1 cellular context compared by ENCODE assay signal in the genomic region with DNA sequence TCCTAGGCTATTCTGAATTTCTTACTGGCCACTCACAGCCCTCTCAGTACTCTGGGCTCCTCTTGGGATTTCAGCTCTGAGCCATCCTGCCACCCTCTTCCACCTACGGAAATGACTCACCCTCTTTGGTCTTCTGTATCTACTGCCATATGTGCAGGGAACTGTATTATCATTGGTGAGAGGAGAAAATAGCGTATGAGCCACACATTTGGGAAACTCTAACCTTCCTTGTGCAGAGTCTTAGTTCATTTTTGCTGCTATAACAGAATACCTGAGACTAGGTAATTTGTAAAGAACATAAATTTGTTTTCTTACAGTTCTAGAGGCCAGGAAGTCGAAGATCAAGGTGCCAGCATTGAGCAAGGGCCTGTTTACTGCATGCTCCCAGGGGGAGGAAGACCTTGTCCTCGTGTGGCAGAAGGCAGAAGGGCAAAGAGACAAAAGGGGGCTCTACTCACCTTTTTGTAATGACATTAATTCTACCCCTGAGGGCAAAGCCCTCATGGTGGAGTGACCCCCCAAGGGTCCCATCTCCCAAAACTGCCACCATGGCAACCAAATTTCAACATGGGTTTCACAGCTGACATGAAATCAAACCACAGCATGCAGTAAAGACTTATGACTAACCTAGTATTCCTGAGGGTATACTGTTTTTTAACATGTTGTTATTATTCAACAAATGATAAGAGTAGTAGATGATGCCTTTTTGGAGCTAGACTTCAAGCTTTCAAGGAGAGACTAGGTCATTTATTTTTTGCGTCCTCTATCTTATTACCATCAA.
TF ChIP-seq lines count a peak whose summit lies in the region.

No MANE protein-coding gene starts in this region.

TF ChIP-seq in K562, 482 proteins besides CTCF, POLR2A, EP300 and RAD21 (continued from another document and continues in another):
- TF ChIP-seq, protein P1, sequence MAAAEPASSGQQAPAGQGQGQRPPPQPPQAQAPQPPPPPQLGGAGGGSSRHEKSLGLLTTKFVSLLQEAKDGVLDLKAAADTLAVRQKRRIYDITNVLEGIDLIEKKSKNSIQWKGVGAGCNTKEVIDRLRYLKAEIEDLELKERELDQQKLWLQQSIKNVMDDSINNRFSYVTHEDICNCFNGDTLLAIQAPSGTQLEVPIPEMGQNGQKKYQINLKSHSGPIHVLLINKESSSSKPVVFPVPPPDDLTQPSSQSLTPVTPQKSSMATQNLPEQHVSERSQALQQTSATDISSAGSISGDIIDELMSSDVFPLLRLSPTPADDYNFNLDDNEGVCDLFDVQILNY (CRISPR knock-in tag; IDR thresholded peaks at IDR 0.05) = no peak
- TF ChIP-seq, protein P2, sequence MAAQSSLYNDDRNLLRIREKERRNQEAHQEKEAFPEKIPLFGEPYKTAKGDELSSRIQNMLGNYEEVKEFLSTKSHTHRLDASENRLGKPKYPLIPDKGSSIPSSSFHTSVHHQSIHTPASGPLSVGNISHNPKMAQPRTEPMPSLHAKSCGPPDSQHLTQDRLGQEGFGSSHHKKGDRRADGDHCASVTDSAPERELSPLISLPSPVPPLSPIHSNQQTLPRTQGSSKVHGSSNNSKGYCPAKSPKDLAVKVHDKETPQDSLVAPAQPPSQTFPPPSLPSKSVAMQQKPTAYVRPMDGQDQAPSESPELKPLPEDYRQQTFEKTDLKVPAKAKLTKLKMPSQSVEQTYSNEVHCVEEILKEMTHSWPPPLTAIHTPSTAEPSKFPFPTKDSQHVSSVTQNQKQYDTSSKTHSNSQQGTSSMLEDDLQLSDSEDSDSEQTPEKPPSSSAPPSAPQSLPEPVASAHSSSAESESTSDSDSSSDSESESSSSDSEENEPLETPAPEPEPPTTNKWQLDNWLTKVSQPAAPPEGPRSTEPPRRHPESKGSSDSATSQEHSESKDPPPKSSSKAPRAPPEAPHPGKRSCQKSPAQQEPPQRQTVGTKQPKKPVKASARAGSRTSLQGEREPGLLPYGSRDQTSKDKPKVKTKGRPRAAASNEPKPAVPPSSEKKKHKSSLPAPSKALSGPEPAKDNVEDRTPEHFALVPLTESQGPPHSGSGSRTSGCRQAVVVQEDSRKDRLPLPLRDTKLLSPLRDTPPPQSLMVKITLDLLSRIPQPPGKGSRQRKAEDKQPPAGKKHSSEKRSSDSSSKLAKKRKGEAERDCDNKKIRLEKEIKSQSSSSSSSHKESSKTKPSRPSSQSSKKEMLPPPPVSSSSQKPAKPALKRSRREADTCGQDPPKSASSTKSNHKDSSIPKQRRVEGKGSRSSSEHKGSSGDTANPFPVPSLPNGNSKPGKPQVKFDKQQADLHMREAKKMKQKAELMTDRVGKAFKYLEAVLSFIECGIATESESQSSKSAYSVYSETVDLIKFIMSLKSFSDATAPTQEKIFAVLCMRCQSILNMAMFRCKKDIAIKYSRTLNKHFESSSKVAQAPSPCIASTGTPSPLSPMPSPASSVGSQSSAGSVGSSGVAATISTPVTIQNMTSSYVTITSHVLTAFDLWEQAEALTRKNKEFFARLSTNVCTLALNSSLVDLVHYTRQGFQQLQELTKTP (IDR thresholded peaks at IDR 0.05; ENCODE audit: low read depth in 1 of 2, partially characterized antibody in 2 of 2) = no peak
- TF ChIP-seq, protein P3, sequence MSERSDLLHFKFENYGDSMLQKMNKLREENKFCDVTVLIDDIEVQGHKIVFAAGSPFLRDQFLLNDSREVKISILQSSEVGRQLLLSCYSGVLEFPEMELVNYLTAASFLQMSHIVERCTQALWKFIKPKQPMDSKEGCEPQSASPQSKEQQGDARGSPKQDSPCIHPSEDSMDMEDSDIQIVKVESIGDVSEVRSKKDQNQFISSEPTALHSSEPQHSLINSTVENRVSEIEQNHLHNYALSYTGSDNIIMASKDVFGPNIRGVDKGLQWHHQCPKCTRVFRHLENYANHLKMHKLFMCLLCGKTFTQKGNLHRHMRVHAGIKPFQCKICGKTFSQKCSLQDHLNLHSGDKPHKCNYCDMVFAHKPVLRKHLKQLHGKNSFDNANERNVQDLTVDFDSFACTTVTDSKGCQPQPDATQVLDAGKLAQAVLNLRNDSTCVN (CRISPR knock-in tag; IDR thresholded peaks at IDR 0.05) = no peak
- TF ChIP-seq JUND (IDR thresholded peaks at IDR 0.05; ENCODE audit: borderline replicate concordance, low read depth, low read length) (peak; percentile 96), JUND (tag; IDR thresholded peaks at IDR 0.05; ENCODE audit: borderline replicate concordance, low read depth, low read length) (peak; percentile 90), DDX20 (tag; IDR thresholded peaks at IDR 0.05; ENCODE audit: low read depth) (no peak), ZBTB17 (CRISPR knock-in tag; IDR thresholded peaks at IDR 0.05) (no peak), TCFL5 (CRISPR knock-in tag; conservative IDR thresholded peaks at IDR 0.05) (no peak), CHD2 (IDR thresholded peaks at IDR 0.05; ENCODE audit: low read depth, low read length) (no peak), RFX1 (IDR thresholded peaks at IDR 0.05) (peak; percentile 33), ZNF436 (CRISPR knock-in tag; IDR thresholded peaks at IDR 0.05) (no peak), MAZ (CRISPR knock-in tag; conservative IDR thresholded peaks at IDR 0.05 in 1 of 2, IDR thresholded peaks at IDR 0.05 in 1 of 2) (no peak), CBX2 (IDR thresholded peaks at IDR 0.05; ENCODE audit: insufficient read depth, low read length, poor library complexity, severe bottlenecking) (no peak), SIN3B (IDR thresholded peaks at IDR 0.05; ENCODE audit: low read depth) (no peak), ZNF431 (CRISPR knock-in tag; IDR thresholded peaks at IDR 0.05) (no peak), FOXA3 (CRISPR knock-in tag; conservative IDR thresholded peaks at IDR 0.05 in 1 of 2, IDR thresholded peaks at IDR 0.05 in 1 of 2) (no peak), FOS (IDR thresholded peaks at IDR 0.05; ENCODE audit: extremely low read depth, insufficient read length) (peak; percentile 47)
- TF ChIP-seq, protein P4, sequence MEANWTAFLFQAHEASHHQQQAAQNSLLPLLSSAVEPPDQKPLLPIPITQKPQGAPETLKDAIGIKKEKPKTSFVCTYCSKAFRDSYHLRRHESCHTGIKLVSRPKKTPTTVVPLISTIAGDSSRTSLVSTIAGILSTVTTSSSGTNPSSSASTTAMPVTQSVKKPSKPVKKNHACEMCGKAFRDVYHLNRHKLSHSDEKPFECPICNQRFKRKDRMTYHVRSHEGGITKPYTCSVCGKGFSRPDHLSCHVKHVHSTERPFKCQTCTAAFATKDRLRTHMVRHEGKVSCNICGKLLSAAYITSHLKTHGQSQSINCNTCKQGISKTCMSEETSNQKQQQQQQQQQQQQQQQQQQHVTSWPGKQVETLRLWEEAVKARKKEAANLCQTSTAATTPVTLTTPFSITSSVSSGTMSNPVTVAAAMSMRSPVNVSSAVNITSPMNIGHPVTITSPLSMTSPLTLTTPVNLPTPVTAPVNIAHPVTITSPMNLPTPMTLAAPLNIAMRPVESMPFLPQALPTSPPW (CRISPR knock-in tag; IDR thresholded peaks at IDR 0.05) = 0 out of 2 replicates have a peak, but pooled peaks have one; percentile 11
- TF ChIP-seq, protein P5, sequence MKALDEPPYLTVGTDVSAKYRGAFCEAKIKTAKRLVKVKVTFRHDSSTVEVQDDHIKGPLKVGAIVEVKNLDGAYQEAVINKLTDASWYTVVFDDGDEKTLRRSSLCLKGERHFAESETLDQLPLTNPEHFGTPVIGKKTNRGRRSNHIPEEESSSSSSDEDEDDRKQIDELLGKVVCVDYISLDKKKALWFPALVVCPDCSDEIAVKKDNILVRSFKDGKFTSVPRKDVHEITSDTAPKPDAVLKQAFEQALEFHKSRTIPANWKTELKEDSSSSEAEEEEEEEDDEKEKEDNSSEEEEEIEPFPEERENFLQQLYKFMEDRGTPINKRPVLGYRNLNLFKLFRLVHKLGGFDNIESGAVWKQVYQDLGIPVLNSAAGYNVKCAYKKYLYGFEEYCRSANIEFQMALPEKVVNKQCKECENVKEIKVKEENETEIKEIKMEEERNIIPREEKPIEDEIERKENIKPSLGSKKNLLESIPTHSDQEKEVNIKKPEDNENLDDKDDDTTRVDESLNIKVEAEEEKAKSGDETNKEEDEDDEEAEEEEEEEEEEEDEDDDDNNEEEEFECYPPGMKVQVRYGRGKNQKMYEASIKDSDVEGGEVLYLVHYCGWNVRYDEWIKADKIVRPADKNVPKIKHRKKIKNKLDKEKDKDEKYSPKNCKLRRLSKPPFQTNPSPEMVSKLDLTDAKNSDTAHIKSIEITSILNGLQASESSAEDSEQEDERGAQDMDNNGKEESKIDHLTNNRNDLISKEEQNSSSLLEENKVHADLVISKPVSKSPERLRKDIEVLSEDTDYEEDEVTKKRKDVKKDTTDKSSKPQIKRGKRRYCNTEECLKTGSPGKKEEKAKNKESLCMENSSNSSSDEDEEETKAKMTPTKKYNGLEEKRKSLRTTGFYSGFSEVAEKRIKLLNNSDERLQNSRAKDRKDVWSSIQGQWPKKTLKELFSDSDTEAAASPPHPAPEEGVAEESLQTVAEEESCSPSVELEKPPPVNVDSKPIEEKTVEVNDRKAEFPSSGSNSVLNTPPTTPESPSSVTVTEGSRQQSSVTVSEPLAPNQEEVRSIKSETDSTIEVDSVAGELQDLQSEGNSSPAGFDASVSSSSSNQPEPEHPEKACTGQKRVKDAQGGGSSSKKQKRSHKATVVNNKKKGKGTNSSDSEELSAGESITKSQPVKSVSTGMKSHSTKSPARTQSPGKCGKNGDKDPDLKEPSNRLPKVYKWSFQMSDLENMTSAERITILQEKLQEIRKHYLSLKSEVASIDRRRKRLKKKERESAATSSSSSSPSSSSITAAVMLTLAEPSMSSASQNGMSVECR (CRISPR knock-in tag; IDR thresholded peaks at IDR 0.05) = no peak
- TF ChIP-seq, protein P6, sequence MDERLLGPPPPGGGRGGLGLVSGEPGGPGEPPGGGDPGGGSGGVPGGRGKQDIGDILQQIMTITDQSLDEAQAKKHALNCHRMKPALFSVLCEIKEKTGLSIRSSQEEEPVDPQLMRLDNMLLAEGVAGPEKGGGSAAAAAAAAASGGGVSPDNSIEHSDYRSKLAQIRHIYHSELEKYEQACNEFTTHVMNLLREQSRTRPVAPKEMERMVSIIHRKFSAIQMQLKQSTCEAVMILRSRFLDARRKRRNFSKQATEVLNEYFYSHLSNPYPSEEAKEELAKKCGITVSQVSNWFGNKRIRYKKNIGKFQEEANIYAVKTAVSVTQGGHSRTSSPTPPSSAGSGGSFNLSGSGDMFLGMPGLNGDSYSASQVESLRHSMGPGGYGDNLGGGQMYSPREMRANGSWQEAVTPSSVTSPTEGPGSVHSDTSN (CRISPR knock-in tag; IDR thresholded peaks at IDR 0.05; ENCODE audit: low read depth) = no peak
- TF ChIP-seq, protein P6 (tag; conservative IDR thresholded peaks at IDR 0.05; ENCODE audit: low read depth) = no peak
- TF ChIP-seq, protein P7, sequence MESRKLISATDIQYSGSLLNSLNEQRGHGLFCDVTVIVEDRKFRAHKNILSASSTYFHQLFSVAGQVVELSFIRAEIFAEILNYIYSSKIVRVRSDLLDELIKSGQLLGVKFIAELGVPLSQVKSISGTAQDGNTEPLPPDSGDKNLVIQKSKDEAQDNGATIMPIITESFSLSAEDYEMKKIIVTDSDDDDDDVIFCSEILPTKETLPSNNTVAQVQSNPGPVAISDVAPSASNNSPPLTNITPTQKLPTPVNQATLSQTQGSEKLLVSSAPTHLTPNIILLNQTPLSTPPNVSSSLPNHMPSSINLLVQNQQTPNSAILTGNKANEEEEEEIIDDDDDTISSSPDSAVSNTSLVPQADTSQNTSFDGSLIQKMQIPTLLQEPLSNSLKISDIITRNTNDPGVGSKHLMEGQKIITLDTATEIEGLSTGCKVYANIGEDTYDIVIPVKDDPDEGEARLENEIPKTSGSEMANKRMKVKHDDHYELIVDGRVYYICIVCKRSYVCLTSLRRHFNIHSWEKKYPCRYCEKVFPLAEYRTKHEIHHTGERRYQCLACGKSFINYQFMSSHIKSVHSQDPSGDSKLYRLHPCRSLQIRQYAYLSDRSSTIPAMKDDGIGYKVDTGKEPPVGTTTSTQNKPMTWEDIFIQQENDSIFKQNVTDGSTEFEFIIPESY (CRISPR knock-in tag; IDR thresholded peaks at IDR 0.05) = no peak
